Comparison of ENCODE assay signal across 18 cellular contexts in genomic region chr18:13657974-13658373, GRCh38.
"Had no signal": no experiment of that assay in that cellular context is flagged by ENCODE, and none has a peak within 500 bp of the region (broad histone marks: within the 10 kb centered on the region; RNA-seq: fewer than 3 reads in every experiment).

No MANE protein-coding gene starts in this region.

- H3K4me3 Mint-ChIP-seq: activated T-helper 1 cell treated with anti-CD3 and anti-CD28 coated beads, Interleukin-12 subunit alpha, Interleukin-12 subunit beta, Interleukin-2, Interleukin-4 antibody, amounts not matched to agents 30 ng/mL and 10 ng/mL and 1 ng/mL, durations not matched to agents 14 hours and 24 hours and 36 hours; natural killer cell treated with Interleukin-12 subunit alpha and Interleukin-12 subunit beta and Interleukin-15 and Interleukin-18, amount 100 ng/mL, for 72 hours; T-helper 1 cell treated with Interleukin-12 subunit alpha and Interleukin-12 subunit beta and Interleukin-4 antibody, amounts not matched to agents 30 μg/mL and 1 μg/mL, for 36 hours; type B pancreatic cell had no signal

- H3K27me3 Mint-ChIP-seq: natural killer cell treated with Interleukin-12 subunit alpha and Interleukin-12 subunit beta and Interleukin-15 and Interleukin-18, amount 100 ng/mL, for 72 hours had no signal

- H3K9me3 Mint-ChIP-seq: activated T-helper 1 cell treated with anti-CD3 and anti-CD28 coated beads, Interleukin-12 subunit alpha, Interleukin-12 subunit beta, Interleukin-2, Interleukin-4 antibody, amounts not matched to agents 30 ng/mL and 10 ng/mL and 1 ng/mL, durations not matched to agents 14 hours and 24 hours and 36 hours; natural killer cell treated with Interleukin-12 subunit alpha and Interleukin-12 subunit beta and Interleukin-15 and Interleukin-18, amount 100 ng/mL, for 72 hours; T-helper 1 cell treated with Interleukin-12 subunit alpha and Interleukin-12 subunit beta and Interleukin-4 antibody, amounts not matched to agents 30 μg/mL and 1 μg/mL, for 36 hours; type B pancreatic cell had no signal

- H3K9me3 ChIP-seq: stomach had no signal

- H3K27ac ChIP-seq: stomach, VCaP had no signal

- H3K27ac Mint-ChIP-seq: activated T-helper 1 cell treated with anti-CD3 and anti-CD28 coated beads, Interleukin-12 subunit alpha, Interleukin-12 subunit beta, Interleukin-2, Interleukin-4 antibody, amounts not matched to agents 30 ng/mL and 10 ng/mL and 1 ng/mL, durations not matched to agents 14 hours and 24 hours and 36 hours; natural killer cell treated with Interleukin-12 subunit alpha and Interleukin-12 subunit beta and Interleukin-15 and Interleukin-18, amount 100 ng/mL, for 72 hours; T-helper 1 cell treated with Interleukin-12 subunit alpha and Interleukin-12 subunit beta and Interleukin-4 antibody, amounts not matched to agents 30 μg/mL and 1 μg/mL, for 36 hours; type B pancreatic cell had no signal

- H3K4me3 ChIP-seq: lung, stomach had no signal

- ATAC-seq: left colon; natural killer cell treated with Interleukin-12 subunit alpha and Interleukin-12 subunit beta and Interleukin-15 and Interleukin-18, amount 100 ng/mL, for 72 hours had no signal

- H3K36me3 ChIP-seq: stomach had no signal

- DNase-seq: activated CD4-positive, alpha-beta T cell treated with anti-CD3 and anti-CD28 coated beads, Interleukin-2, amount 50 U/mL, for 4 hours; aorta; cerebellar nuclear complex; effector CD8-positive, alpha-beta T cell; foreskin fibroblast; hippocampal formation; islet precursor cell; left colon; retina; stimulated activated CD4-positive, alpha-beta T cell treated with anti-CD3 and anti-CD28 coated beads, Interleukin-12 subunit alpha, Interleukin-12 subunit beta, amount 100 ng/mL, for 4 hours; stimulated activated CD4-positive, alpha-beta T cell treated with anti-CD3 and anti-CD28 coated beads, Interleukin-2, amount 100 ng/mL, for 24 hours; stomach had no signal

- H3K27me3 ChIP-seq: stomach had no signal

- H3K36me3 Mint-ChIP-seq: natural killer cell treated with Interleukin-12 subunit alpha and Interleukin-12 subunit beta and Interleukin-15 and Interleukin-18, amount 100 ng/mL, for 72 hours; type B pancreatic cell had no signal
